14 cellular contexts compared by ENCODE assay signal in genomic region chr2:85547859-85548607, GRCh38. TPM values are rescaled to one million over a fixed set of nuclear protein-coding genes. Genes with fewer than 3 reads are reported as not detected.
DNase-seq lines count a peak whose midpoint lies in the region; ATAC-seq and TF ChIP-seq lines count a peak whose summit lies in the region.
"Had no signal": no experiment of that assay in that cellular context is flagged by ENCODE, and none has a peak within 500 bp of the region (broad histone marks: within the 10 kb centered on the region; RNA-seq: fewer than 3 reads in every experiment).

No MANE protein-coding gene starts in this region.

- no peak overlapping the region for H3T11ph ChIP-seq in H9 (ENCODE audit: low read length)

- no peaks in the 10 kb centered on the region for H3K27me3 ChIP-seq in H9 (ENCODE audit: insufficient read depth, low read length)
- H3K27me3 ChIP-seq in naive thymus-derived CD4-positive, alpha-beta T cell (ENCODE audit: control insufficient read depth in 2 of 2, insufficient read depth in 2 of 2, low read length in 2 of 2) = no peaks in the 10 kb centered on the region
- H3K27me3 ChIP-seq: pancreas had no signal

- H4K8ac ChIP-seq in H9 (replicated peaks; ENCODE audit: insufficient read length, low read depth, low read length) = no peak overlapping the region

- no peaks in the 10 kb centered on the region for H3K79me1 ChIP-seq in H9 (ENCODE audit: insufficient read depth, low read depth, low read length, poor library complexity, severe bottlenecking)

- no peak overlapping the region for H2BK5ac ChIP-seq in H9 (ENCODE audit: insufficient read length, low read length)

- no peak for DNase-seq in CD14-positive monocyte (ENCODE audit: low spot score)
- no peak for DNase-seq in H9
- no peak for DNase-seq in activated naive CD8-positive, alpha-beta T cell treated with anti-CD3 and anti-CD28 coated beads, Interleukin-2, amount 10 ng/mL, durations not matched to agents 7 days and 5 days
- DNase-seq in naive thymus-derived CD4-positive, alpha-beta T cell = no peak
- DNase-seq in NCI-H2196 treated with DMSO at 0.1 percent for 48 hours (lab: John Stamatoyannopoulos, UW; ENCODE audit: unreplicated experiment) = no peak
- no peak for DNase-seq in ureter (ENCODE audit: low spot score)
- no peak for DNase-seq in medulla oblongata (ENCODE audit: extremely low spot score)
- DNase-seq: DMS79; head of caudate nucleus; KG1; left ventricle myocardium superior; stimulated activated naive CD4-positive, alpha-beta T cell treated with Interleukin-2 at 50 U/mL for 16 hours had no signal

- H3K27me3 Mint-ChIP-seq in CD14-positive monocyte (ENCODE audit: low read depth in 3 of 3) (peaks cover 0 to 2% (median 0%) of the 10 kb centered on the region in 3 donors), H9 (ENCODE audit: low read depth) (no peaks in the 10 kb centered on the region; the same call in 1 of the 2 replicates)
- no peaks in the 10 kb centered on the region for H3K27me3 Mint-ChIP-seq in activated naive CD8-positive, alpha-beta T cell treated with anti-CD3 and anti-CD28 coated beads, Interleukin-2, amount 10 ng/mL, durations not matched to agents 7 days and 5 days
- no peaks in the 10 kb centered on the region for H3K27me3 Mint-ChIP-seq in naive thymus-derived CD4-positive, alpha-beta T cell
- H3K27me3 Mint-ChIP-seq: activated naive CD4-positive, alpha-beta T cell treated with anti-CD3 and anti-CD28 coated beads, Interleukin-2, amount 50 U/mL, for 24 hours had no signal

- no peak overlapping the region for H3K4me3 Mint-ChIP-seq in CD14-positive monocyte
- no peak overlapping the region for H3K4me3 Mint-ChIP-seq in H9
- no peak overlapping the region for H3K4me3 Mint-ChIP-seq in activated naive CD8-positive, alpha-beta T cell treated with anti-CD3 and anti-CD28 coated beads, Interleukin-2, amount 10 ng/mL, durations not matched to agents 7 days and 5 days
- H3K4me3 Mint-ChIP-seq in naive thymus-derived CD4-positive, alpha-beta T cell = no peak overlapping the region
- H3K4me3 Mint-ChIP-seq: activated naive CD4-positive, alpha-beta T cell treated with anti-CD3 and anti-CD28 coated beads, Interleukin-2, amount 50 U/mL, for 24 hours had no signal

- H3K18ac ChIP-seq in H9 (ENCODE audit: insufficient read length, low read depth, low read length) = no peak overlapping the region

- no peak overlapping the region for H4K91ac ChIP-seq in H9 (ENCODE audit: insufficient read length, low read depth, low read length)

- CTCF ChIA-PET in naive thymus-derived CD4-positive, alpha-beta T cell (lab: Charles Lee) = interaction anchor here (0.9 to 4.9 kb wide), 3 partner anchors 110 to 157 kb away, joined by 3 to 163 read pairs (median 7); partner anchors contain the start of gene SH2D6

- peaks cover 9 to 54% (median 12%) of the 10 kb centered on the region in 3 experiments for H3K36me3 ChIP-seq in naive thymus-derived CD4-positive, alpha-beta T cell (ENCODE audit: control insufficient read depth in 2 of 3, insufficient read depth in 3 of 3, low read length in 3 of 3)

- no peaks in the 10 kb centered on the region for H3K9me3 Mint-ChIP-seq in CD14-positive monocyte
- no peaks in the 10 kb centered on the region for H3K9me3 Mint-ChIP-seq in H9
- H3K9me3 Mint-ChIP-seq in activated naive CD8-positive, alpha-beta T cell treated with anti-CD3 and anti-CD28 coated beads, Interleukin-2, amount 10 ng/mL, durations not matched to agents 7 days and 5 days = no peaks in the 10 kb centered on the region
- no peaks in the 10 kb centered on the region for H3K9me3 Mint-ChIP-seq in naive thymus-derived CD4-positive, alpha-beta T cell
- H3K9me3 Mint-ChIP-seq: activated naive CD4-positive, alpha-beta T cell treated with anti-CD3 and anti-CD28 coated beads, Interleukin-2, amount 50 U/mL, for 24 hours had no signal

- TF ChIP-seq CTCF in CD14-positive monocyte (IDR thresholded peaks at IDR 0.05) (no peak), H9 (conservative IDR thresholded peaks at IDR 0.05) (no peak)

- no peak overlapping the region for H3K4ac ChIP-seq in H9 (ENCODE audit: low read depth, low read length)

- H2AFZ ChIP-seq in H9 (ENCODE audit: low read length) = no peak overlapping the region

- no peaks in the 10 kb centered on the region for H3K9me3 ChIP-seq in H9 (ENCODE audit: control insufficient read depth, low read depth, low read length)
- no peaks in the 10 kb centered on the region for H3K9me3 ChIP-seq in naive thymus-derived CD4-positive, alpha-beta T cell (ENCODE audit: control insufficient read depth in 2 of 3, low read length in 3 of 3)
- H3K9me3 ChIP-seq: pancreas had no signal

- H3K4me1 Mint-ChIP-seq in CD14-positive monocyte (peaks cover 28% of the 10 kb centered on the region), H9 (peaks cover 6 to 17% of the 10 kb centered on the region in 2 experiments)
- H3K4me1 Mint-ChIP-seq in activated naive CD8-positive, alpha-beta T cell treated with anti-CD3 and anti-CD28 coated beads, Interleukin-2, amount 10 ng/mL, durations not matched to agents 7 days and 5 days = peaks cover 14% of the 10 kb centered on the region
- H3K4me1 Mint-ChIP-seq in naive thymus-derived CD4-positive, alpha-beta T cell = peaks cover 0 to 21% (median 12%) of the 10 kb centered on the region in 7 donors

- no peak overlapping the region for H2BK12ac ChIP-seq in H9 (ENCODE audit: insufficient read length, low read depth, low read length)

- no peaks in the 10 kb centered on the region for H3K4me1 ChIP-seq in H9 (ENCODE audit: insufficient read depth, low read length)
- H3K4me1 ChIP-seq in naive thymus-derived CD4-positive, alpha-beta T cell (ENCODE audit: control insufficient read depth in 2 of 2, insufficient read depth in 2 of 2, low read length in 2 of 2) = no peaks in the 10 kb centered on the region

- no CpG with 5 or more reads among the region's 6 CpGs for WGBS in H9 (ENCODE audit: extremely low coverage, insufficient read length, low lambda C conversion rate)

- H2BK15ac ChIP-seq in H9 (ENCODE audit: low read depth, low read length) = no peak overlapping the region

- no peak overlapping the region for H4K5ac ChIP-seq in H9 (ENCODE audit: insufficient read length, low read depth, low read length)

- intact Hi-C loops in CD14-positive monocyte (cut with micrococcal nuclease) = no loop called here
- intact Hi-C loops in naive thymus-derived CD4-positive, alpha-beta T cell (cut with micrococcal nuclease) = no loop called here

- H3K56ac ChIP-seq in H9 (ENCODE audit: insufficient read length, low read depth, low read length) = no peak overlapping the region

- no peak for ATAC-seq in activated naive CD8-positive, alpha-beta T cell treated with anti-CD3 and anti-CD28 coated beads, Interleukin-2, amount 10 ng/mL, durations not matched to agents 7 days and 5 days (ENCODE audit: low read depth)
- no peak for ATAC-seq in naive thymus-derived CD4-positive, alpha-beta T cell

- no peaks in the 10 kb centered on the region for H3K23me2 ChIP-seq in H9 (ENCODE audit: insufficient read length, low read depth, low read length, poor library complexity, severe bottlenecking)

- H2AK5ac ChIP-seq in H9 (ENCODE audit: insufficient read length, low read length) = no peak overlapping the region

- H2BK120ac ChIP-seq in H9 (ENCODE audit: low read depth, low read length, poor library complexity, severe bottlenecking) = no peak overlapping the region

- H2BK20ac ChIP-seq in H9 (ENCODE audit: low read depth, low read length, poor library complexity, severe bottlenecking) = no peak overlapping the region

- no peak overlapping the region for H3K27ac ChIP-seq in H9 (ENCODE audit: insufficient read length, low read depth, low read length)
- no peak overlapping the region for H3K27ac ChIP-seq in naive thymus-derived CD4-positive, alpha-beta T cell (ENCODE audit: low read depth, low read length)

- no peaks in the 10 kb centered on the region for H4K20me1 ChIP-seq in H9 (ENCODE audit: control insufficient read depth, insufficient read depth, insufficient read length)

- no peak overlapping the region for H3K14ac ChIP-seq in H9 (ENCODE audit: insufficient read depth, low read length)

- H3K9ac ChIP-seq in H9 (ENCODE audit: extremely low read depth, insufficient read length, low read length) = no peak overlapping the region

- POLR2A ChIA-PET in activated naive CD8-positive, alpha-beta T cell treated with anti-CD3 and anti-CD28 coated beads, Interleukin-2, amount 10 ng/mL, durations not matched to agents 7 days and 5 days (lab: Charles Lee) = interaction anchor here (0.6 to 6.3 kb wide), 5 partner anchors 9 to 222 kb away, joined by 3 to 67 read pairs (median 3); partner anchors contain the start of genes MAT2A and SH2D6
- POLR2A ChIA-PET in naive thymus-derived CD4-positive, alpha-beta T cell (lab: Charles Lee) = interaction anchor here (1.0 to 5.9 kb wide), 2 partner anchors 8 to 137 kb away, joined by 3 to 70 read pairs; partner anchors contain the start of gene MAT2A

- no peaks in the 10 kb centered on the region for H3K79me2 ChIP-seq in H9 (ENCODE audit: insufficient read depth, low read length)

- H3K4me3 ChIP-seq in naive thymus-derived CD4-positive, alpha-beta T cell (ENCODE audit: low read length) = no peak overlapping the region
- H3K4me3 ChIP-seq: pancreas had no signal

- peaks cover 56 to 81% of the 10 kb centered on the region in 2 donors for H3K36me3 Mint-ChIP-seq in CD14-positive monocyte
- peaks cover 23 to 73% (median 57%) of the 10 kb centered on the region in 3 experiments; a peak in 6 of 7 replicates for H3K36me3 Mint-ChIP-seq in H9 (ENCODE audit: insufficient read depth in 1 of 3, low read depth in 3 of 3)
- H3K36me3 Mint-ChIP-seq in activated naive CD8-positive, alpha-beta T cell treated with anti-CD3 and anti-CD28 coated beads, Interleukin-2, amount 10 ng/mL, durations not matched to agents 7 days and 5 days = peaks cover 24% of the 10 kb centered on the region
- peaks cover 8 to 32% (median 21%) of the 10 kb centered on the region in 5 donors for H3K36me3 Mint-ChIP-seq in naive thymus-derived CD4-positive, alpha-beta T cell

- H3K4me2 ChIP-seq in H9 (ENCODE audit: insufficient read depth, insufficient read length, low read length) = no peak overlapping the region

- peak overlapping the region in 5 of 7 donors; percentile 47 to 82 (median 74) for H3K27ac Mint-ChIP-seq in CD14-positive monocyte
- peak overlapping the region in 2 of 3 experiments; percentile 49 to 80; a peak in 2 of 7 replicates for H3K27ac Mint-ChIP-seq in H9
- H3K27ac Mint-ChIP-seq in activated naive CD8-positive, alpha-beta T cell treated with anti-CD3 and anti-CD28 coated beads, Interleukin-2, amount 10 ng/mL, durations not matched to agents 7 days and 5 days = peak overlapping the region; percentile 51
- H3K27ac Mint-ChIP-seq in naive thymus-derived CD4-positive, alpha-beta T cell = peak overlapping the region in 6 of 9 donors; percentile 1 to 45 (median 25)
- H3K27ac Mint-ChIP-seq: activated naive CD4-positive, alpha-beta T cell treated with anti-CD3 and anti-CD28 coated beads, Interleukin-2, amount 50 U/mL, for 24 hours had no signal

- H3K23ac ChIP-seq in H9 (ENCODE audit: insufficient read length, low read depth, low read length) = no peak overlapping the region

RNA-seq across cellular contexts. Expression of gene MAT2A, which starts 9.1 kb away (rescaled TPM):
- 100 to 1,000 TPM in 1 of 2 donors, 10 to 100 TPM in 1; 97.0 to 117 TPM for polyA plus RNA-seq in CD14-positive monocyte
- total RNA-seq in H9 (2021) (447 and 459 TPM in 2 replicates), ureter (450 TPM)
- total RNA-seq in activated naive CD8-positive, alpha-beta T cell treated with anti-CD3 and anti-CD28 coated beads, Interleukin-2, amount 10 ng/mL, durations not matched to agents 7 days and 5 days = 100 to 1,000 TPM; 218 to 222 TPM
- total RNA-seq in naive thymus-derived CD4-positive, alpha-beta T cell = 100 to 1,000 TPM in 4 of 5 experiments, 10 to 100 TPM in 1; 96.3 to 268 (median 178) TPM
- polyA plus RNA-seq in naive thymus-derived CD4-positive, alpha-beta T cell = 100 to 1,000 TPM in 1 of 2 donors, 10 to 100 TPM in 1; 79.8 to 120 TPM

RNA-seq across cellular contexts. Expression of gene GGCX, which starts 13.3 kb away (rescaled TPM):
- 10 to 100 TPM; 32.0 to 34.4 TPM for polyA plus RNA-seq in CD14-positive monocyte
- total RNA-seq in H9 (2021) (32.2 and 32.9 TPM in 2 replicates), ureter (48.9 TPM)
- total RNA-seq in activated naive CD8-positive, alpha-beta T cell treated with anti-CD3 and anti-CD28 coated beads, Interleukin-2, amount 10 ng/mL, durations not matched to agents 7 days and 5 days = 10 to 100 TPM; 24.8 to 26.8 TPM
- total RNA-seq in naive thymus-derived CD4-positive, alpha-beta T cell = 10 to 100 TPM; 20.4 to 34.2 (median 26.3) TPM
- 10 to 100 TPM; 11.8 to 12.2 TPM for polyA plus RNA-seq in naive thymus-derived CD4-positive, alpha-beta T cell

RNA-seq across cellular contexts. Expression of gene VAMP8, which starts 29.4 kb away (rescaled TPM):
- polyA plus RNA-seq in CD14-positive monocyte = 100 to 1,000 TPM; 623 to 761 TPM
- total RNA-seq in H9 (2021) (33.4 and 34.3 TPM in 2 replicates), ureter (165 TPM)
- 100 to 1,000 TPM; 128 to 135 TPM for total RNA-seq in activated naive CD8-positive, alpha-beta T cell treated with anti-CD3 and anti-CD28 coated beads, Interleukin-2, amount 10 ng/mL, durations not matched to agents 7 days and 5 days
- total RNA-seq in naive thymus-derived CD4-positive, alpha-beta T cell = 100 to 1,000 TPM in 2 of 5 experiments, 10 to 100 TPM in 3; 55.1 to 137 (median 83.2) TPM
- 100 to 1,000 TPM; 312 to 347 TPM for polyA plus RNA-seq in naive thymus-derived CD4-positive, alpha-beta T cell

RNA-seq across cellular contexts. Expression of gene VAMP5, which starts 36.2 kb away (rescaled TPM):
- polyA plus RNA-seq in CD14-positive monocyte = 100 to 1,000 TPM; 171 to 251 TPM
- total RNA-seq in H9 (2021) = 0.57 and 0.59 TPM in 2 replicates
- 10 to 100 TPM; 66.7 to 70.8 TPM for total RNA-seq in activated naive CD8-positive, alpha-beta T cell treated with anti-CD3 and anti-CD28 coated beads, Interleukin-2, amount 10 ng/mL, durations not matched to agents 7 days and 5 days
- 10 to 100 TPM; 25.6 to 73.8 (median 35.1) TPM for total RNA-seq in naive thymus-derived CD4-positive, alpha-beta T cell
- 100 to 1,000 TPM; 115 to 121 TPM for polyA plus RNA-seq in naive thymus-derived CD4-positive, alpha-beta T cell
- total RNA-seq in ureter = 32.8 TPM

RNA-seq across cellular contexts. Expression of gene RNF181, which starts 47.5 kb away (rescaled TPM):
- 100 to 1,000 TPM; 382 to 475 TPM for polyA plus RNA-seq in CD14-positive monocyte
- 120 and 122 TPM in 2 replicates for total RNA-seq in H9 (2021)
- total RNA-seq in activated naive CD8-positive, alpha-beta T cell treated with anti-CD3 and anti-CD28 coated beads, Interleukin-2, amount 10 ng/mL, durations not matched to agents 7 days and 5 days = 10 to 100 TPM; 96.4 to 97.4 TPM
- total RNA-seq in naive thymus-derived CD4-positive, alpha-beta T cell = 100 to 1,000 TPM in 1 of 5 experiments, 10 to 100 TPM in 4; 38.5 to 118 (median 61.4) TPM
- polyA plus RNA-seq in naive thymus-derived CD4-positive, alpha-beta T cell = 100 to 1,000 TPM; 168 to 175 TPM
- 115 TPM for total RNA-seq in ureter
